10 cellular contexts compared by ENCODE assay signal in genomic region chr4:17780461-17781071, GRCh38. TPM values are rescaled to one million over a fixed set of nuclear protein-coding genes. Genes with fewer than 3 reads are reported as not detected.
DNase-seq lines count a peak whose midpoint lies in the region; ATAC-seq, FAIRE-seq and TF ChIP-seq lines count a peak whose summit lies in the region.
"Had no signal": no experiment of that assay in that cellular context is flagged by ENCODE, and none has a peak within 500 bp of the region (broad histone marks: within the 10 kb centered on the region; RNA-seq: fewer than 3 reads in every experiment).

No MANE protein-coding gene starts in this region.

- peak overlapping the region; percentile 62 for H3K4me3 Mint-ChIP-seq in astrocyte (ENCODE audit: unreplicated experiment)

- H3K4me1 ChIP-seq in astrocyte (ENCODE audit: insufficient read depth, low read length) (peaks cover 14% of the 10 kb centered on the region), thoracic aorta (ENCODE audit: control insufficient read depth in 1 of 2, low read depth in 2 of 2) (peaks cover 14 to 20% of the 10 kb centered on the region in 2 donors)

- peak; percentile 66 for ATAC-seq in left lobe of liver
- ATAC-seq in thoracic aorta (ENCODE audit: insufficient number of reproducible peaks, low FRiP score, low read depth), result no peak
- ATAC-seq in HG03521 (IDR thresholded peaks at IDR 0.05; ENCODE audit: unreplicated experiment), result no peak

- H3K27ac ChIP-seq in astrocyte (ENCODE audit: low read depth, low read length), result no peak overlapping the region
- no peak overlapping the region for H3K27ac ChIP-seq in thoracic aorta

- no peak for FAIRE-seq in astrocyte (lab: Jason Lieb, UNC)

- H3K79me2 ChIP-seq in astrocyte (ENCODE audit: insufficient read depth, low read length), result no peaks in the 10 kb centered on the region

- H3K27me3 Mint-ChIP-seq in astrocyte (ENCODE audit: low read depth, unreplicated experiment), result peaks cover 23% of the 10 kb centered on the region

- TF ChIP-seq CTCF in astrocyte (IDR thresholded peaks at IDR 0.05; ENCODE audit: insufficient read depth, low read depth, low read length) (no peak), thoracic aorta (IDR thresholded peaks at IDR 0.05) (no peak)

- peaks cover 12% of the 10 kb centered on the region for H3K4me1 Mint-ChIP-seq in astrocyte (ENCODE audit: low read depth, unreplicated experiment)

- H3K9ac ChIP-seq in astrocyte (ENCODE audit: low read length), result peak overlapping the region; percentile 51

- H3K36me3 ChIP-seq in astrocyte (ENCODE audit: insufficient read depth, low read length), result no peaks in the 10 kb centered on the region
- no peaks in the 10 kb centered on the region for H3K36me3 ChIP-seq in thoracic aorta

- no peaks in the 10 kb centered on the region for H3K36me3 Mint-ChIP-seq in astrocyte (ENCODE audit: low read depth, unreplicated experiment)
- H3K36me3 Mint-ChIP-seq: CD4-positive, alpha-beta memory T cell had no signal

- no peaks in the 10 kb centered on the region for H3K9me3 Mint-ChIP-seq in astrocyte (ENCODE audit: unreplicated experiment)

- no peaks in the 10 kb centered on the region for H3K9me3 ChIP-seq in astrocyte (ENCODE audit: insufficient read depth, low read depth, low read length)
- no peaks in the 10 kb centered on the region for H3K9me3 ChIP-seq in thoracic aorta

- DNase-seq in NCI-H524 (lab: John Stamatoyannopoulos, UW), result peak; percentile 20 to 52
- no peak for DNase-seq in NCI-H524 treated with DMSO at 0.1 percent for 48 hours (lab: John Stamatoyannopoulos, UW)
- DNase-seq in astrocyte (ENCODE audit: low read depth), result peak; percentile 61
- DNase-seq in left lobe of liver (ENCODE audit: low spot score), result no peak
- DNase-seq in thoracic aorta (ENCODE audit: low spot score), result no peak
- DNase-seq in activated CD4-positive, CD25-positive, alpha-beta regulatory T cell (lab: John Stamatoyannopoulos, UW), result no peak
- no peak for DNase-seq in stimulated activated CD8-positive, alpha-beta memory T cell treated with anti-CD3 and anti-CD28 coated beads, Interleukin-4, amount 100 ng/mL, for 48 hours
- DNase-seq: CD4-positive, alpha-beta memory T cell; GOT3 had no signal

- H4K20me1 ChIP-seq in astrocyte (ENCODE audit: insufficient read depth, low read length), result no peaks in the 10 kb centered on the region

- H3K27ac Mint-ChIP-seq in astrocyte (ENCODE audit: unreplicated experiment), result no peak overlapping the region
- H3K27ac Mint-ChIP-seq: CD4-positive, alpha-beta memory T cell had no signal

- H2AFZ ChIP-seq in astrocyte (ENCODE audit: low read depth, low read length), result peak overlapping the region; percentile 78

- H3K4me3 ChIP-seq in astrocyte (ENCODE audit: insufficient read depth, low read depth, low read length) (peak overlapping the region; percentile 52), thoracic aorta (peak overlapping the region; percentile 49)

- H3K27me3 ChIP-seq in astrocyte (ENCODE audit: insufficient read depth, low read length) (peaks cover 13% of the 10 kb centered on the region), thoracic aorta (replicated peaks; ENCODE audit: insufficient read depth) (no peaks in the 10 kb centered on the region)

- peak overlapping the region; percentile 86 for H3K4me2 ChIP-seq in astrocyte (ENCODE audit: low read length)

RNA-seq across cellular contexts. Expression of gene FAM184B, which starts 0.9 kb away (rescaled TPM):
- 0.46 and 0.54 TPM in 2 replicates for total RNA-seq in astrocyte
- total RNA-seq in left lobe of liver, result not detected
- not detected for total RNA-seq in thoracic aorta
- total RNA-seq: CD4-positive, alpha-beta memory T cell had no signal

RNA-seq across cellular contexts. Expression of gene DCAF16, which starts 30.0 kb away (rescaled TPM):
- total RNA-seq in astrocyte, result 29.0 and 32.7 TPM in 2 replicates
- total RNA-seq in left lobe of liver, result 4.3 TPM
- 10 to 100 TPM; 12.9 to 31.1 TPM for total RNA-seq in thoracic aorta

RNA-seq across cellular contexts. Expression of gene NCAPG, which starts 30.2 kb away (rescaled TPM):
- total RNA-seq in astrocyte, result 2.6 and 4.7 TPM in 2 replicates
- total RNA-seq in left lobe of liver, result 0.38 TPM
- total RNA-seq in thoracic aorta, result under 1 TPM in 1 of 2 donors, not detected in 1; 0.63 TPM

Comparison
In these comparisons a context has a peak if more than half of its experiments do, and no peak if none do; other contexts are left out.
1. DNase-seq: peak in NCI-H524 (2 of 2) and astrocyte (single experiment); none in NCI-H524 treated with DMSO at 0.1 percent for 48 hours (single experiment), left lobe of liver (single experiment), thoracic aorta (single experiment), activated CD4-positive, CD25-positive, alpha-beta regulatory T cell (0 of 4) and stimulated activated CD8-positive, alpha-beta memory T cell treated with anti-CD3 and anti-CD28 coated beads, Interleukin-4, amount 100 ng/mL, for 48 hours (single experiment).